Comparison of ENCODE assay signal across 22 cellular contexts in the genomic region with DNA sequence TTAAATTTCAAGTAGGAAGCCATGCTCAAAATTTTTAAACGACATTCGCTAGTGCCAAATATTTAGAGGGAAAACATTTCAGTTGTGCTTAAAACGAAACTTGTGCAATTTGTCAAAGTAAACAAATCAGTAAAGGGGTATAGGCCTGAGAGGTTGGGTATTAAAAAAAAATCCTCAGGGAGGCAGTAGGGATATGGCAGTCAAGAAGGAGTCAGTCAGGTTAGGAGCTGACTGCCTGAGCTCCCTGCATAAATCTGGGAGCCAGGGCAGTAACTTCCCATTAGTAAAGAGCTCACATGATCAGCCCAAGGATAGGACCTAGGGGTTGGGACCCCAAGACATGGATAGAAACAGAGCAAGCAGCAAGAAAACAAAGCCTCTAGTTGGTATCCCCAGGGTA.
"Had no signal": no experiment of that assay in that cellular context is flagged by ENCODE, and none has a peak within 500 bp of the region (broad histone marks: within the 10 kb centered on the region; RNA-seq: fewer than 3 reads in every experiment).

No MANE protein-coding gene starts in this region.

- H3K4me3 ChIP-seq: lower lobe of right lung, ovary, right lobe of liver, suprapubic skin, transverse colon, upper lobe of right lung, uterus had no signal

- H3K4me1 ChIP-seq: lower lobe of right lung, right lobe of liver, suprapubic skin, transverse colon, upper lobe of right lung, uterus had no signal

- H3K4me1 Mint-ChIP-seq: memory B cell; natural killer cell; stimulated activated naive CD8-positive, alpha-beta T cell treated with anti-CD3 and anti-CD28 coated beads, Interleukin-15, amount 100 ng/mL, for 72 hours had no signal

- H3K27ac ChIP-seq: lower lobe of right lung, ovary, right lobe of liver, suprapubic skin, transverse colon, upper lobe of right lung, uterus had no signal

- H3K36me3 ChIP-seq: lower lobe of right lung, ovary, right lobe of liver, suprapubic skin, transverse colon, upper lobe of right lung, uterus had no signal

- H3K27ac Mint-ChIP-seq: effector memory CD8-positive, alpha-beta T cell; memory B cell; natural killer cell had no signal

- H3K27me3 ChIP-seq: ovary, right lobe of liver, suprapubic skin, transverse colon, upper lobe of right lung, uterus had no signal

- H3K9me3 ChIP-seq: ovary, right lobe of liver, transverse colon, upper lobe of right lung, uterus had no signal

- ATAC-seq: effector memory CD8-positive, alpha-beta T cell; left cardiac atrium; left ventricle myocardium superior; lower lobe of right lung; natural killer cell; stimulated activated naive CD8-positive, alpha-beta T cell treated with anti-CD3 and anti-CD28 coated beads, Interleukin-15, amount 100 ng/mL, for 72 hours; upper lobe of right lung had no signal

- H3K27me3 Mint-ChIP-seq: effector memory CD8-positive, alpha-beta T cell; memory B cell; stimulated activated naive CD8-positive, alpha-beta T cell treated with anti-CD3 and anti-CD28 coated beads, Interleukin-15, amount 100 ng/mL, for 72 hours had no signal

- H3K4me3 Mint-ChIP-seq: effector memory CD8-positive, alpha-beta T cell; memory B cell; natural killer cell; stimulated activated naive CD8-positive, alpha-beta T cell treated with anti-CD3 and anti-CD28 coated beads, Interleukin-15, amount 100 ng/mL, for 72 hours had no signal

- DNase-seq: cortex of kidney; effector memory CD8-positive, alpha-beta T cell; erythroblast; left cardiac atrium; left ventricle myocardium superior; lower lobe of right lung; natural killer cell; occipital lobe; ovary; right lobe of liver; small intestine; stimulated activated CD4-positive, alpha-beta T cell treated with anti-CD3 and anti-CD28 coated beads, Interleukin-12 subunit alpha, Interleukin-12 subunit beta, amount 100 ng/mL, for 4 hours; stimulated activated CD4-positive, alpha-beta T cell treated with anti-CD3 and anti-CD28 coated beads, Interleukin-1b, Interleukin-23, amount 100 ng/mL, for 48 hours; stimulated activated CD4-positive, alpha-beta T cell treated with anti-CD3 and anti-CD28 coated beads, Interleukin-4, amount 100 ng/mL, for 1 hour; stimulated activated CD8-positive, alpha-beta memory T cell treated with anti-CD3 and anti-CD28 coated beads, Interleukin-4, amount 100 ng/mL, for 48 hours; stimulated activated naive CD4-positive, alpha-beta T cell; stimulated activated naive CD8-positive, alpha-beta T cell treated with anti-CD3 and anti-CD28 coated beads, Interleukin-15, amount 100 ng/mL, for 72 hours; transverse colon; upper lobe of right lung; uterus had no signal

- H3K36me3 Mint-ChIP-seq: memory B cell, natural killer cell had no signal
